Comparison of ENCODE assay signal across 13 cellular contexts in genomic region chr5:157485811-157486739, GRCh38. TPM values are rescaled to one million over a fixed set of nuclear protein-coding genes. Genes with fewer than 3 reads are reported as not detected.
DNase-seq lines count a peak whose midpoint lies in the region; ATAC-seq and TF ChIP-seq lines count a peak whose summit lies in the region.
"Had no signal": no experiment of that assay in that cellular context is flagged by ENCODE, and none has a peak within 500 bp of the region (broad histone marks: within the 10 kb centered on the region; RNA-seq: fewer than 3 reads in every experiment).

No MANE protein-coding gene starts in this region.

- H2AFZ ChIP-seq in SU-DHL-6 (ENCODE audit: low read depth, low read length, severe bottlenecking): no peak overlapping the region

- 81% methylated on average over 13 of the region's 13 CpGs for WGBS in right cardiac atrium

- H3K79me2 ChIP-seq in SU-DHL-6 (ENCODE audit: insufficient read depth, low read length): no peaks in the 10 kb centered on the region

- no peaks in the 10 kb centered on the region for H3K9me2 ChIP-seq in SU-DHL-6 (replicated peaks; ENCODE audit: insufficient read depth, low read length)

- H3K4me2 ChIP-seq in SU-DHL-6 (ENCODE audit: low read depth, low read length, poor library complexity, severe bottlenecking): peak overlapping the region; percentile 92
- H3K4me2 ChIP-seq: smooth muscle cell had no signal

- H3K36me3 ChIP-seq in right atrium auricular region (peaks cover 83% of the 10 kb centered on the region), SU-DHL-6 (ENCODE audit: low read length) (peaks cover 16% of the 10 kb centered on the region; the same call in 1 of the 2 replicates)

- ATAC-seq in right cardiac atrium (peak in 1 of 2 donors; percentile 16), HG02610 (IDR thresholded peaks at IDR 0.05; ENCODE audit: unreplicated experiment) (peak; percentile 34), HG03378 (IDR thresholded peaks at IDR 0.05; ENCODE audit: unreplicated experiment) (no peak), HG03135 (IDR thresholded peaks at IDR 0.05; ENCODE audit: unreplicated experiment) (no peak)

- H3K4me3 ChIP-seq in right cardiac atrium (ENCODE audit: low read length) (no peak overlapping the region), right atrium auricular region (no peak overlapping the region), SU-DHL-6 (ENCODE audit: insufficient read depth, low read length, poor library complexity, severe bottlenecking) (peak overlapping the region; percentile 16)
- H3K4me3 ChIP-seq: esophagus muscularis mucosa, SK-N-MC, smooth muscle cell, tibial artery had no signal

- H3K9ac ChIP-seq in SU-DHL-6 (ENCODE audit: low read length): peak overlapping the region; percentile 71

- H3K27ac ChIP-seq in right cardiac atrium (ENCODE audit: low read length) (peak overlapping the region; percentile 14), right atrium auricular region (no peak overlapping the region), SU-DHL-6 (ENCODE audit: low read depth, low read length) (peak overlapping the region; percentile 100)
- H3K27ac ChIP-seq: SK-N-MC, tibial artery had no signal

- H3K27me3 ChIP-seq in right cardiac atrium (ENCODE audit: control insufficient read depth, insufficient read depth): no peaks in the 10 kb centered on the region
- no peaks in the 10 kb centered on the region for H3K27me3 ChIP-seq in right atrium auricular region
- no peaks in the 10 kb centered on the region for H3K27me3 ChIP-seq in SU-DHL-6 (ENCODE audit: low read length)
- H3K27me3 ChIP-seq: esophagus muscularis mucosa, tibial artery had no signal

- peaks cover 14% of the 10 kb centered on the region for H3K4me1 ChIP-seq in right cardiac atrium (ENCODE audit: control insufficient read depth, insufficient read depth, low read length)
- peaks cover 0 to 33% of the 10 kb centered on the region in 2 donors for H3K4me1 ChIP-seq in right atrium auricular region

- intact Hi-C loops in right cardiac atrium (cut with DNase I): no loop called here

- no peaks in the 10 kb centered on the region for H3K9me3 ChIP-seq in right cardiac atrium (ENCODE audit: control insufficient read depth, low read length)
- no peaks in the 10 kb centered on the region for H3K9me3 ChIP-seq in right atrium auricular region
- no peaks in the 10 kb centered on the region for H3K9me3 ChIP-seq in SU-DHL-6 (ENCODE audit: insufficient read depth, low read length)
- H3K9me3 ChIP-seq: esophagus muscularis mucosa, tibial artery had no signal

- TF ChIP-seq CTCF in right atrium auricular region (IDR thresholded peaks at IDR 0.05) (no peak), SU-DHL-6 (IDR thresholded peaks at IDR 0.05; ENCODE audit: insufficient read depth, low read length, poor library complexity, severe bottlenecking) (no peak)

- peaks cover 39% of the 10 kb centered on the region for H3F3A ChIP-seq in SU-DHL-6 (ENCODE audit: insufficient read depth)

- DNase-seq in right cardiac atrium (peak in 1 of 3 donors; percentile 46), right atrium auricular region (ENCODE audit: low spot score) (no peak), NCI-H2196 treated with DMSO at 0.1 percent for 48 hours (lab: John Stamatoyannopoulos, UW; ENCODE audit: unreplicated experiment) (no peak), SIG-M5 (lab: John Stamatoyannopoulos, UW) (no peak)
- DNase-seq: tibial artery had no signal

- no peaks in the 10 kb centered on the region for H4K20me1 ChIP-seq in SU-DHL-6 (ENCODE audit: low read depth, low read length)

RNA-seq across cellular contexts. Expression of gene NIPAL4, which starts 26.1 kb away (rescaled TPM):
- total RNA-seq in right cardiac atrium (1 to 10 TPM in 1 of 4 donors, under 1 TPM in 3; 0.23 to 1.0 (median 0.49) TPM), right atrium auricular region (1 to 10 TPM in 1 of 2 donors, not detected in 1; 1.6 TPM)
- 0.16 TPM for polyA plus RNA-seq in right cardiac atrium
- total RNA-seq: liver had no signal
- polyA plus RNA-seq: liver had no signal

Comparison
In these comparisons a context has a peak if more than half of its experiments do, and no peak if none do; other contexts are left out.
1. H3K27ac ChIP-seq: peak in right cardiac atrium (single experiment) and SU-DHL-6 (single experiment); none in right atrium auricular region (0 of 2).